Comparison of ENCODE assay signal across 8 cellular contexts in the genomic region with DNA sequence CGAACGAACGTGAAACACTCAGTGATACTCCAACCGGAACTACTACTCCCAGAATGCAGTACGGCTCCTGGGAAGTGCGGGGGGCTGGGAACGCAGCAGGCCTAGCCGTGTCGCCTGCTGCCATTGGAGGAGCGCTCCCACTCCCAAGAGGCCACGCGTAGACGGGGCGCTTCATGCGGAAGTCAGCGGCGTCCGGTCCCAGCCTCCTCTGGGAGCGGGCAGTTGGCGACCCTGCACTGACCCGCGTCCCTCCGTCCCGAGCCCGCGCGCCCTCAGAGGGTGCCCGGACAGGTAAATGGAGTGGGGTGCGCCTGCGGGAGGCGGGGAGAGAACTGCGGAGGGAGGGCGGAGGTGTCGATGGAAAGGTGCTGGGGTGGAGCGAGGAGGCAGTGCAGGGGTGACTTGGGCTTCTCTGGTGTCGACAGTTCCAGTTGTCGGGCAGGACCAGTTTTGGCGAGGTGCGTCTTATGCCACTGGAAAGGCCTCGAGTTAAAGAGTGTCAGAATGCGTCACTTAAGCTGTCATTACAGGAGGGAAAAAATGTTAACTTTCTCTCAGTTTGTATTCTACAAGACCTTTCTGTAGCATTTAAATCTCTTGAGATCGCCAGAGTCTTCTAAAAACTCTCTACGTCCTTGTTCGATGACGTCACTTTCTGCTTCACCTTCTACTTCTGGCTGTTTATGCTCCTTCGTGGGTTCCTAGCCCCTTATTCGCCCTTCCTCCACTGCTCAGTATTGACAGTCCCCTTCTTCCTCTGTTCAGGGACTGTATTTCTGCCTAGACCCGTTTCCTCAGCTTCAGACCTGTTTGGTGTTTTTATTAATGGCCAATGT. TPM values are rescaled to one million over a fixed set of nuclear protein-coding genes. Genes with fewer than 3 reads are reported as not detected.
A peak's percentile ranks its signal among the peaks of the same experiment; 100 is the strongest.
DNase-seq lines count a peak whose midpoint lies in the region; ATAC-seq and TF ChIP-seq lines count a peak whose summit lies in the region.

Gene VAMP7, plus strand, starts transcription at position 188 of the 836 bp plus-strand sequence. CDS start 8,122 bp downstream, outside the sequence.

- H3K4me3 ChIP-seq in right lobe of liver: peak within 1 kb of the TSS; percentile 60 to 75 (median 64)

- H3K4me3 Mint-ChIP-seq in CD14-positive monocyte: peak within 1 kb of the TSS; percentile 80 to 89
- H3K4me3 Mint-ChIP-seq in dendritic cell treated with granulocyte-macrophage colony-stimulating factor and Interleukin-4, amounts not matched to agents 40 ng/mL and 50 ng/mL, for 4 days: peak within 1 kb of the TSS; percentile 92

- H3K4me1 ChIP-seq in right lobe of liver: no peaks in the 10 kb centered on the region

- H3K27ac Mint-ChIP-seq in CD14-positive monocyte: peak within 1 kb of the TSS; percentile 91 to 95 (median 95)
- H3K27ac Mint-ChIP-seq in dendritic cell treated with granulocyte-macrophage colony-stimulating factor and Interleukin-4, amounts not matched to agents 40 ng/mL and 50 ng/mL, for 4 days: peak within 1 kb of the TSS; percentile 87

- peaks cover 0 to 3% (median 0%) of the 10 kb centered on the region in 3 donors for H3K27me3 Mint-ChIP-seq in CD14-positive monocyte (ENCODE audit: low read depth in 3 of 3)
- H3K27me3 Mint-ChIP-seq in dendritic cell treated with granulocyte-macrophage colony-stimulating factor and Interleukin-4, amounts not matched to agents 40 ng/mL and 50 ng/mL, for 4 days: no peaks in the 10 kb centered on the region

- no peaks in the 10 kb centered on the region for H3K9me3 ChIP-seq in right lobe of liver

- peaks cover 27% of the 10 kb centered on the region for H3K4me1 Mint-ChIP-seq in CD14-positive monocyte
- peaks cover 34% of the 10 kb centered on the region for H3K4me1 Mint-ChIP-seq in dendritic cell treated with granulocyte-macrophage colony-stimulating factor and Interleukin-4, amounts not matched to agents 40 ng/mL and 50 ng/mL, for 4 days (ENCODE audit: low read depth)

- peak; percentile 96 for ATAC-seq in GM19372 (IDR thresholded peaks at IDR 0.05; ENCODE audit: low read depth, unreplicated experiment)
- peak; percentile 98 for ATAC-seq in HG03521 (IDR thresholded peaks at IDR 0.05; ENCODE audit: unreplicated experiment)
- ATAC-seq in right lobe of liver: peak; percentile 99 to 100 (median 99)

- peak; percentile 82 for DNase-seq in CD14-positive monocyte (ENCODE audit: low spot score)
- DNase-seq in NCI-H69 (lab: John Stamatoyannopoulos, UW): peak; percentile 94
- peak; percentile 55 to 66 for DNase-seq in activated CD4-positive, alpha-beta T cell treated with anti-CD3 and anti-CD28 coated beads, Interleukin-2, amount 50 U/mL, for 24 hours (ENCODE audit: low read depth in 1 of 2, low spot score in 1 of 2)
- peak; percentile 89 to 92 (median 91) for DNase-seq in right lobe of liver
- peak; percentile 85 for DNase-seq in stimulated activated CD4-positive, alpha-beta T cell treated with anti-CD3 and anti-CD28 coated beads, Interleukin-4, amount 100 ng/mL, for 24 hours

- peaks cover 0 to 11% (median 2%) of the 10 kb centered on the region in 7 donors for H3K9me3 Mint-ChIP-seq in CD14-positive monocyte
- H3K9me3 Mint-ChIP-seq in dendritic cell treated with granulocyte-macrophage colony-stimulating factor and Interleukin-4, amounts not matched to agents 40 ng/mL and 50 ng/mL, for 4 days: peaks cover 26% of the 10 kb centered on the region

- intact Hi-C loops in CD14-positive monocyte (cut with micrococcal nuclease) (no loop called here), right lobe of liver (cut with DNase I) (no loop called here)
- intact Hi-C loops in dendritic cell treated with granulocyte-macrophage colony-stimulating factor and Interleukin-4, amounts not matched to agents 40 ng/mL and 50 ng/mL, for 4 days (cut with micrococcal nuclease): loop anchor here (5.0 kb wide), 1 partner anchor 39 kb away; no protein-coding TSS in a partner anchor

- peaks cover 0 to under 1% of the 10 kb centered on the region in 2 donors for H3K36me3 Mint-ChIP-seq in CD14-positive monocyte
- H3K36me3 Mint-ChIP-seq in dendritic cell treated with granulocyte-macrophage colony-stimulating factor and Interleukin-4, amounts not matched to agents 40 ng/mL and 50 ng/mL, for 4 days (ENCODE audit: low read depth): peaks cover 14% of the 10 kb centered on the region

- H3K27me3 ChIP-seq in right lobe of liver: no peaks in the 10 kb centered on the region

- peak; percentile 86 for TF ChIP-seq POLR2A in right lobe of liver (IDR thresholded peaks at IDR 0.05)

- no peaks in the 10 kb centered on the region for H3K36me3 ChIP-seq in right lobe of liver

- TF ChIP-seq CTCF in CD14-positive monocyte (IDR thresholded peaks at IDR 0.05) (no peak), right lobe of liver (IDR thresholded peaks at IDR 0.05) (no peak)

- peak within 1 kb of the TSS; percentile 34 to 57 (median 39) for H3K27ac ChIP-seq in right lobe of liver

- WGBS in right lobe of liver (ENCODE audit: insufficient coverage, low coverage, low lambda C conversion rate, missing lambda C conversion rate): 34% methylated on average over 16 of the region's 48 CpGs

RNA-seq across cellular contexts. Expression of gene VAMP7, which starts in this region (rescaled TPM):
- 10 to 100 TPM; 67.5 to 88.8 TPM for polyA plus RNA-seq in CD14-positive monocyte
- 10 to 100 TPM; 20.5 to 27.7 (median 24.8) TPM for total RNA-seq in right lobe of liver

Comparison
In these comparisons a context has a peak if more than half of its experiments do, and no peak if none do; other contexts are left out.
1. Peak in every context shown above with its lines: DNase-seq, ATAC-seq, H3K4me3 ChIP-seq and H3K27ac ChIP-seq.